In genomic region chr11:57657290-57658022, GRCh38 we compare ENCODE assay signal across 1 cellular context.
A peak's percentile ranks its signal among the peaks of the same experiment; 100 is the strongest.
TF ChIP-seq lines count a peak whose summit lies in the region.

TSS of gene CLP1 (plus strand) at chr11:57657762. CDS start at chr11:57659477, 1,715 bp downstream.

TF ChIP-seq in H1, 55 proteins besides CTCF, POLR2A, EP300 and RAD21 (continued from another document):
- peak; percentile 87 for TF ChIP-seq BRCA1 (IDR thresholded peaks at IDR 0.05; ENCODE audit: low read depth, low read length)
- no peak for TF ChIP-seq KDM1A (IDR thresholded peaks at IDR 0.05; ENCODE audit: borderline replicate concordance, low read length)
- TF ChIP-seq E2F6 (IDR thresholded peaks at IDR 0.05): peak; percentile 37
- TF ChIP-seq KDM4A (IDR thresholded peaks at IDR 0.05; ENCODE audit: low read depth, low read length, severe bottlenecking): peak; percentile 96
- TF ChIP-seq RNF2 (IDR thresholded peaks at IDR 0.05; ENCODE audit: borderline replicate concordance, low read depth, low read length, missing control alignments, poor library complexity, severe bottlenecking): no peak
- no peak for TF ChIP-seq SIRT6 (IDR thresholded peaks at IDR 0.05; ENCODE audit: low read length)
- TF ChIP-seq HDAC2 (IDR thresholded peaks at IDR 0.05; ENCODE audit: borderline replicate concordance in 1 of 2, low read depth in 2 of 2, low read length in 2 of 2): peak in 1 of 2 experiments; percentile 62; a peak in 1 of 4 replicates
- TF ChIP-seq, protein P1, sequence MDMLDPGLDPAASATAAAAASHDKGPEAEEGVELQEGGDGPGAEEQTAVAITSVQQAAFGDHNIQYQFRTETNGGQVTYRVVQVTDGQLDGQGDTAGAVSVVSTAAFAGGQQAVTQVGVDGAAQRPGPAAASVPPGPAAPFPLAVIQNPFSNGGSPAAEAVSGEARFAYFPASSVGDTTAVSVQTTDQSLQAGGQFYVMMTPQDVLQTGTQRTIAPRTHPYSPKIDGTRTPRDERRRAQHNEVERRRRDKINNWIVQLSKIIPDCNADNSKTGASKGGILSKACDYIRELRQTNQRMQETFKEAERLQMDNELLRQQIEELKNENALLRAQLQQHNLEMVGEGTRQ (IDR thresholded peaks at IDR 0.05; ENCODE audit: low read length): peak; percentile 35
- TF ChIP-seq POLR2AphosphoS5 (IDR thresholded peaks at IDR 0.05; ENCODE audit: low read depth, low read length): peak; percentile 20; the same call in 1 of the 2 replicates
- TF ChIP-seq TAF1 (IDR thresholded peaks at IDR 0.05; ENCODE audit: low read depth, low read length): peak; percentile 68
- TF ChIP-seq TBP (IDR thresholded peaks at IDR 0.05; ENCODE audit: low read depth, low read length): peak; percentile 58; the same call in 1 of the 2 replicates
- TF ChIP-seq MAFK (IDR thresholded peaks at IDR 0.05; ENCODE audit: low read depth, low read length): no peak
- peak; percentile 96 for TF ChIP-seq SAP30 (IDR thresholded peaks at IDR 0.05; ENCODE audit: insufficient read depth, insufficient replicate concordance, low read length)
- TF ChIP-seq NRF1 (IDR thresholded peaks at IDR 0.05; ENCODE audit: low read depth, low read length): peak; percentile 28; the same call in 1 of the 2 replicates
- TF ChIP-seq SIX5 (IDR thresholded peaks at IDR 0.05; ENCODE audit: low read depth, low read length): peak; percentile 91
- TF ChIP-seq PHF8 (conservative IDR thresholded peaks at IDR 0.05; ENCODE audit: low read depth, low read length): peak; percentile 66
- TF ChIP-seq SP4 (IDR thresholded peaks at IDR 0.05; ENCODE audit: low read length): 0 out of 2 replicates have a peak, but pooled peaks have one; percentile 45
- TF ChIP-seq ASH2L (IDR thresholded peaks at IDR 0.05; ENCODE audit: low read length): peak; percentile 55
- TF ChIP-seq, protein P2, sequence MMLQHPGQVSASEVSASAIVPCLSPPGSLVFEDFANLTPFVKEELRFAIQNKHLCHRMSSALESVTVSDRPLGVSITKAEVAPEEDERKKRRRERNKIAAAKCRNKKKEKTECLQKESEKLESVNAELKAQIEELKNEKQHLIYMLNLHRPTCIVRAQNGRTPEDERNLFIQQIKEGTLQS (IDR thresholded peaks at IDR 0.05; ENCODE audit: insufficient read depth, low read depth, low read length): no peak
- TF ChIP-seq EGR1 (IDR thresholded peaks at IDR 0.05; ENCODE audit: borderline replicate concordance, low read depth, low read length): peak; percentile 95
- TF ChIP-seq, protein P3, sequence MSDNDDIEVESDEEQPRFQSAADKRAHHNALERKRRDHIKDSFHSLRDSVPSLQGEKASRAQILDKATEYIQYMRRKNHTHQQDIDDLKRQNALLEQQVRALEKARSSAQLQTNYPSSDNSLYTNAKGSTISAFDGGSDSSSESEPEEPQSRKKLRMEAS (IDR thresholded peaks at IDR 0.05): peak; percentile 93
- TF ChIP-seq JUND (IDR thresholded peaks at IDR 0.05; ENCODE audit: low read length): peak; percentile 17; the same call in 1 of the 2 replicates
- TF ChIP-seq GTF2F1 (IDR thresholded peaks at IDR 0.05; ENCODE audit: borderline replicate concordance, low read depth, low read length): no peak
- 0 out of 2 replicates have a peak, but pooled peaks have one; percentile 7 for TF ChIP-seq SP2 (IDR thresholded peaks at IDR 0.05; ENCODE audit: low read length)
- TF ChIP-seq CBX5 (IDR thresholded peaks at IDR 0.05; ENCODE audit: low read depth, low read length): no peak
- peak; percentile 36 for TF ChIP-seq TAF7 (optimal IDR thresholded peaks at IDR 0.05; ENCODE audit: borderline replicate concordance, low read depth, low read length)
- TF ChIP-seq CEBPB (IDR thresholded peaks at IDR 0.05; ENCODE audit: low read depth, low read length): no peak
- no peak for TF ChIP-seq FOSL1 (IDR thresholded peaks at IDR 0.05; ENCODE audit: insufficient read depth, low read depth, low read length)
- no peak for TF ChIP-seq CTBP2 (IDR thresholded peaks at IDR 0.05; ENCODE audit: borderline replicate concordance, insufficient read depth, insufficient read length, low read length)
- no peak for TF ChIP-seq EZH2 (IDR thresholded peaks at IDR 0.05; ENCODE audit: low read depth, low read length, severe bottlenecking)
- peak; percentile 66 for TF ChIP-seq SP1 (IDR thresholded peaks at IDR 0.05; ENCODE audit: low read depth, low read length)
- peak; percentile 97 for TF ChIP-seq CHD2 (IDR thresholded peaks at IDR 0.05; ENCODE audit: low read length)
- 0 out of 2 replicates have a peak, but pooled peaks have one; percentile 29 for TF ChIP-seq ATF2 (IDR thresholded peaks at IDR 0.05; ENCODE audit: low read length)
